ENCODE assay signal across 9 cellular contexts in the genomic region with DNA sequence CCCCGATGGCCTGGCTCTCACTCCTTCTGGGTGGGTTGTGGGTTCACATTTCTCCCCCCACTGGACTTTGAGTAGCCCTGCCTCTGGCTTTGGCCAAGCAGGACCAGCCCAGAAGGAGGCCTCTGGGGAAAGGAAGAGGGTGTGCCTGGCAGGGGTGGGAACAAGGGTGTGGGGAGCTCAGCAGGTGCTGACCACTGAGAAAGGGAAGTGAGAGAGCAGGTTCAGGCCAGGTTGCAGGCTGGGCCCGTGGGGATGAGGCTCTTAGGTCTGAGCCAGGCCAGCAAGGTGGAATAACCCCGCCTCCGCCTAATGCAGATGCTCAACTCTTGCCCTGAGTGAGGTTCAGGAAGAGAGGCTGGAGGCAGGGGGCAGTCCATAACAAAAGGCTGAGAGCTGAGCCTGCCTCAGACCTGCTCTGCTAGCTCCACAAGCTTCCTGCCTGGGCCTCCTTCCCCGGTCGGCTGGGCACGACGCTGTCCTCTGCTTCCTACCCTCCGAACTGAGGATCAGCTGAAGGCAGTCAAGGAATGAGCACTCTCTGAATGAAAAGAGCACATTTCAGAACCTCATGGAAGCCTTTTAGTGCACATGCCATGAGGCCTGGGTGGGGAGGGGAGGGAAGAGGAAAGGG.
A peak's percentile ranks its signal among the peaks of the same experiment; 100 is the strongest.
DNase-seq lines count a peak whose midpoint lies in the region; ATAC-seq and TF ChIP-seq lines count a peak whose summit lies in the region.
"Had no signal": no experiment of that assay in that cellular context is flagged by ENCODE, and none has a peak within 500 bp of the region (broad histone marks: within the 10 kb centered on the region; RNA-seq: fewer than 3 reads in every experiment).

No MANE protein-coding gene starts in this region.

- H3F3A ChIP-seq in PC-3 (ENCODE audit: low read length, unreplicated experiment): no peaks in the 10 kb centered on the region

- CTCF ChIA-PET in PC-3 (lab: Charles Lee): no interaction called here

- no TSS peak for BruUV-seq in PC-3 (replicated peaks; lab: Mats Ljungman, UMichigan)

- H3K4me1 ChIP-seq in PC-3 (ENCODE audit: insufficient read depth, low read length): no peaks in the 10 kb centered on the region

- ATAC-seq in GM18520 (IDR thresholded peaks at IDR 0.05; ENCODE audit: unreplicated experiment) (peak; percentile 50), GM21619 (IDR thresholded peaks at IDR 0.05; ENCODE audit: unreplicated experiment) (peak; percentile 80), HG03520 (IDR thresholded peaks at IDR 0.05; ENCODE audit: unreplicated experiment) (peak; percentile 75), memory B cell (ENCODE audit: low read depth) (peak; percentile 71), PC-3 (no peak)

- POLR2A ChIA-PET in PC-3 (lab: Charles Lee; ENCODE audit: unreplicated experiment): no interaction called here

- no peaks in the 10 kb centered on the region for H3K36me3 ChIP-seq in PC-3 (ENCODE audit: low read depth, low read length)

- peak overlapping the region; percentile 74 for H3K4me3 Mint-ChIP-seq in memory B cell
- H3K4me3 Mint-ChIP-seq: T-helper 1 cell treated with Interleukin-12 subunit alpha and Interleukin-12 subunit beta and Interleukin-4 antibody, amounts not matched to agents 30 μg/mL and 1 μg/mL, for 36 hours had no signal

- no peak overlapping the region for H3K9ac ChIP-seq in PC-3 (ENCODE audit: low read length)

- no peak overlapping the region for H3K4me2 ChIP-seq in PC-3 (ENCODE audit: low read length)

- no peak for TF ChIP-seq CTCF in PC-3 (conservative IDR thresholded peaks at IDR 0.05; ENCODE audit: low read depth, low read length)

- H3K36me3 Mint-ChIP-seq in memory B cell: no peaks in the 10 kb centered on the region

- H3K9me3 Mint-ChIP-seq in memory B cell: no peaks in the 10 kb centered on the region

- peaks cover 68% of the 10 kb centered on the region for H3K4me1 Mint-ChIP-seq in memory B cell

- no peaks in the 10 kb centered on the region for H3K9me3 ChIP-seq in PC-3 (ENCODE audit: low read length)

- no peak overlapping the region for H3K4me3 ChIP-seq in PC-3 (ENCODE audit: low read length)

- intact Hi-C loops in PC-3 (cut with micrococcal nuclease): no loop called here

- H3K79me2 ChIP-seq in PC-3 (ENCODE audit: low read length): no peaks in the 10 kb centered on the region

- no peaks in the 10 kb centered on the region for H4K20me1 ChIP-seq in PC-3 (ENCODE audit: low read length)

- H3K27ac ChIP-seq in PC-3 (ENCODE audit: low read length): no peak overlapping the region

- no peak overlapping the region for H2AFZ ChIP-seq in PC-3 (ENCODE audit: low read length)

- H3K27ac Mint-ChIP-seq in memory B cell: peak overlapping the region; percentile 93
- H3K27ac Mint-ChIP-seq: T-helper 1 cell treated with Interleukin-12 subunit alpha and Interleukin-12 subunit beta and Interleukin-4 antibody, amounts not matched to agents 30 μg/mL and 1 μg/mL, for 36 hours had no signal

- H3K27me3 ChIP-seq in PC-3 (ENCODE audit: low read length): peaks cover 20% of the 10 kb centered on the region

- no peaks in the 10 kb centered on the region for H3K9me2 ChIP-seq in PC-3 (replicated peaks; ENCODE audit: low read length)

- no peaks in the 10 kb centered on the region for H3K27me3 Mint-ChIP-seq in memory B cell

- peak; percentile 44 to 46 for DNase-seq in memory B cell (ENCODE audit: low spot score in 2 of 2)
- no peak for DNase-seq in PC-3
- DNase-seq in HK-2 (ENCODE audit: unreplicated experiment): no peak
- no peak for DNase-seq in activated gamma-delta T cell treated with Interleukin-2 at 50 U/mL for 16 hours
- DNase-seq in AML-193 (lab: John Stamatoyannopoulos, UW): no peak

Comparison
In these comparisons a context has a peak if more than half of its experiments do, and no peak if none do; other contexts are left out.
1. DNase-seq: peak in memory B cell (2 of 2); none in PC-3 (single experiment), HK-2 (single experiment), activated gamma-delta T cell treated with Interleukin-2 at 50 U/mL for 16 hours (single experiment) and AML-193 (0 of 2).